ENCODE assay signal across 9 cellular contexts in genomic region chr19:47511681-47512080, GRCh38. TPM values are rescaled to one million over a fixed set of nuclear protein-coding genes. Genes with fewer than 3 reads are reported as not detected.
DNase-seq lines count a peak whose midpoint lies in the region; ATAC-seq and TF ChIP-seq lines count a peak whose summit lies in the region.
"Had no signal": no experiment of that assay in that cellular context is flagged by ENCODE, and none has a peak within 500 bp of the region (broad histone marks: within the 10 kb centered on the region; RNA-seq: fewer than 3 reads in every experiment).

No MANE protein-coding gene starts in this region.

- no peak for ATAC-seq in aorta (ENCODE audit: low FRiP score)
- no peak for ATAC-seq in HG02763 (IDR thresholded peaks at IDR 0.05; ENCODE audit: unreplicated experiment)

- intact Hi-C loops in aorta (cut with DNase I) = loop anchor here (5.0 to 10.0 kb wide), 3 partner anchors 93 to 237 kb away; partner anchors contain the start of genes BICRA (in 1 of the 2) and INAFM1 (in 1 of the 2)

- peak overlapping the region; percentile 96 for H3K27ac ChIP-seq in C4-2B
- peak overlapping the region; percentile 73 for H3K27ac ChIP-seq in neutrophil
- no peak overlapping the region for H3K27ac ChIP-seq in aorta (ENCODE audit: low read depth in 1 of 2, low read length in 2 of 2)

- peaks cover 37 to 44% of the 10 kb centered on the region in 2 experiments for H3K4me1 ChIP-seq in neutrophil (ENCODE audit: control insufficient read depth in 1 of 2, insufficient read depth in 1 of 2, low read depth in 1 of 2, low read length in 1 of 2)
- no peaks in the 10 kb centered on the region for H3K4me1 ChIP-seq in aorta (ENCODE audit: control insufficient read depth in 1 of 2, insufficient read depth in 2 of 2, low read length in 2 of 2)

- TF ChIP-seq CTCF in C4-2B (conservative IDR thresholded peaks at IDR 0.05) (no peak), epithelial cell of esophagus (IDR thresholded peaks at IDR 0.05; ENCODE audit: insufficient read depth, low read depth, low read length, missing control alignments) (no peak), neutrophil (IDR thresholded peaks at IDR 0.05) (no peak)

- DNase-seq in NCI-H446 (lab: John Stamatoyannopoulos, UW) (peak; percentile 74 to 96), epithelial cell of esophagus (ENCODE audit: low read depth) (peak; percentile 41), NCI-H748 (lab: John Stamatoyannopoulos, UW; ENCODE audit: unreplicated experiment) (no peak), hippocampal formation (lab: John Stamatoyannopoulos, UW) (no peak), aorta (no peak)
- DNase-seq: NCI-H1417 treated with DMSO at 0.1 percent for 48 hours had no signal

- WGBS in aorta, 2 donors = 83 to 86% methylated on average over 7 of the region's 7 CpGs

- peaks cover 5% of the 10 kb centered on the region for H3K36me3 ChIP-seq in neutrophil
- no peaks in the 10 kb centered on the region for H3K36me3 ChIP-seq in aorta (ENCODE audit: control insufficient read depth in 1 of 2, insufficient read depth in 2 of 2, low read length in 1 of 2)

- H3K4me3 ChIP-seq in epithelial cell of esophagus (ENCODE audit: low read length) (no peak overlapping the region), neutrophil (ENCODE audit: low read depth in 1 of 2, low read length in 1 of 2) (no peak overlapping the region), aorta (ENCODE audit: low read length in 2 of 2) (no peak overlapping the region)

- H3K9me3 ChIP-seq in neutrophil (no peaks in the 10 kb centered on the region), aorta (ENCODE audit: control insufficient read depth, low read length) (no peaks in the 10 kb centered on the region)

- H3K27me3 ChIP-seq in neutrophil (peaks cover under 1% of the 10 kb centered on the region), aorta (ENCODE audit: control insufficient read depth in 1 of 2, insufficient read depth in 2 of 2, low read length in 1 of 2) (no peaks in the 10 kb centered on the region)

RNA-seq across cellular contexts. Expression of gene NAPA, which starts 3.2 kb away (rescaled TPM):
- total RNA-seq in aorta = 10 to 100 TPM; 63.5 to 79.8 TPM
- polyA plus RNA-seq in aorta = 10 to 100 TPM; 61.7 to 94.0 TPM

RNA-seq across cellular contexts. Expression of gene KPTN, which starts 27.7 kb away (rescaled TPM):
- 1 to 10 TPM; 3.0 to 4.3 TPM for total RNA-seq in aorta
- 10 to 100 TPM; 12.3 to 24.8 TPM for polyA plus RNA-seq in aorta

RNA-seq across cellular contexts. Expression of gene SLC8A2, which starts 40.0 kb away (rescaled TPM):
- under 1 TPM; 0.23 to 0.72 TPM for total RNA-seq in aorta
- not detected for polyA plus RNA-seq in aorta

Comparison
In these comparisons a context has a peak if more than half of its experiments do, and no peak if none do; other contexts are left out.
1. H3K27ac ChIP-seq: peak in C4-2B (single experiment) and neutrophil (single experiment); none in aorta (0 of 2).
2. DNase-seq: peak in NCI-H446 (2 of 2) and epithelial cell of esophagus (single experiment); none in NCI-H748 (single experiment), hippocampal formation (0 of 2) and aorta (0 of 2).